8 cellular contexts compared by ENCODE assay signal in genomic region chr7:45768516-45769394, GRCh38.
DNase-seq lines count a peak whose midpoint lies in the region; ATAC-seq and TF ChIP-seq lines count a peak whose summit lies in the region.
"Not testable (repeated sequence)": the region's sequence is repeated elsewhere in the genome, so short reads cannot be mapped to it uniquely, and the experiment has no call there.

No MANE protein-coding gene starts in this region.

- H3K27me3 Mint-ChIP-seq in Calu3 (ENCODE audit: unreplicated experiment); endothelial cell (ENCODE audit: unreplicated experiment); mesothelial cell of epicardium (ENCODE audit: low read depth): not testable (repeated sequence)

- H3K27ac ChIP-seq in HUES48 (ENCODE audit: low read depth, low read length): peak overlapping the region; percentile 91

- not testable (repeated sequence) for H3K4me1 Mint-ChIP-seq in Calu3 (ENCODE audit: low read depth, unreplicated experiment); endothelial cell (ENCODE audit: unreplicated experiment)
- H3K4me1 Mint-ChIP-seq in mesothelial cell of epicardium: peaks cover 12% of the 10 kb centered on the region

- not testable (repeated sequence) for H3K9me3 Mint-ChIP-seq in Calu3 (ENCODE audit: low read depth, unreplicated experiment); endothelial cell (ENCODE audit: unreplicated experiment); mesothelial cell of epicardium

- H3K4me3 Mint-ChIP-seq in Calu3 (ENCODE audit: low read depth, unreplicated experiment) (peak overlapping the region; percentile 99), endothelial cell (ENCODE audit: unreplicated experiment) (peak overlapping the region; percentile 92), mesothelial cell of epicardium (peak overlapping the region; percentile 94)

- ATAC-seq in GM21423 (IDR thresholded peaks at IDR 0.05; ENCODE audit: unreplicated experiment): peak; percentile 100

- not testable (repeated sequence) for H3K9me3 ChIP-seq in HUES48 (ENCODE audit: control insufficient read depth, insufficient read depth, low read length); NT2/D1 (ENCODE audit: insufficient read depth, low read length)

- not testable (repeated sequence) for H3K4me1 ChIP-seq in HUES48 (ENCODE audit: control insufficient read depth, insufficient read depth, low read length); NT2/D1 (ENCODE audit: insufficient read depth, insufficient read length)

- DNase-seq in Calu3 (peak; percentile 100), NT2/D1 (ENCODE audit: low read depth, low spot score) (peak; percentile 99), endothelial cell (ENCODE audit: low spot score) (peak; percentile 99), mesothelial cell of epicardium (ENCODE audit: low spot score in 2 of 2, unreplicated experiment in 2 of 2) (peak; percentile 96 to 99)
- DNase-seq in activated CD8-positive, alpha-beta memory T cell treated with anti-CD3 and anti-CD28 coated beads, Interleukin-2, amount 50 U/mL, for 4 hours: peak; percentile 99
- peak; percentile 95 for DNase-seq in stimulated activated CD8-positive, alpha-beta memory T cell treated with anti-CD3 and anti-CD28 coated beads, Interleukin-15, amount 100 ng/mL, for 4 hours (ENCODE audit: low read depth in 2 of 2)

- not testable (repeated sequence) for H3K27me3 ChIP-seq in HUES48 (ENCODE audit: control insufficient read depth, insufficient read depth, low read length); NT2/D1 (ENCODE audit: insufficient read depth, insufficient read length)

- BruUV-seq in Calu3 (replicated peaks; lab: Mats Ljungman, UMichigan): TSS peak; percentile 50

- H3K36me3 ChIP-seq in HUES48 (ENCODE audit: control insufficient read depth, insufficient read depth, low read length); NT2/D1 (ENCODE audit: insufficient read depth, insufficient read length, low read length): not testable (repeated sequence)

- H3K36me3 Mint-ChIP-seq in Calu3 (ENCODE audit: insufficient read depth, unreplicated experiment): peaks cover 24% of the 10 kb centered on the region
- H3K36me3 Mint-ChIP-seq in endothelial cell (ENCODE audit: low read depth, unreplicated experiment); mesothelial cell of epicardium: not testable (repeated sequence)

- H3K9ac ChIP-seq in HUES48 (ENCODE audit: low read depth, low read length) (peak overlapping the region; percentile 89), NT2/D1 (ENCODE audit: insufficient read length, low read depth) (peak overlapping the region; percentile 92)

- H3K27ac Mint-ChIP-seq in Calu3 (ENCODE audit: unreplicated experiment) (peak overlapping the region; percentile 99), endothelial cell (ENCODE audit: unreplicated experiment) (peak overlapping the region; percentile 95), mesothelial cell of epicardium (peak overlapping the region; percentile 99)

- H3K4me3 ChIP-seq in HUES48 (ENCODE audit: low read depth, low read length) (peak overlapping the region; percentile 87), NT2/D1 (ENCODE audit: insufficient read length, low read depth) (peak overlapping the region; percentile 85)

- CTCF ChIA-PET in Calu3 (lab: Charles Lee): interaction anchor here (0.6 kb wide), 2 partner anchors 77 to 295 kb away, joined by 3 read pairs; no protein-coding TSS in a partner anchor

- TF ChIP-seq CTCF in Calu3 (IDR thresholded peaks at IDR 0.05; ENCODE audit: unreplicated experiment); endothelial cell (IDR thresholded peaks at IDR 0.05; ENCODE audit: unreplicated experiment); mesothelial cell of epicardium (IDR thresholded peaks at IDR 0.05; ENCODE audit: unreplicated experiment): not testable (repeated sequence)

- intact Hi-C loops in Calu3 (cut with micrococcal nuclease; ENCODE audit: unreplicated experiment): not testable (repeated sequence)

Comparison
In these comparisons a context has a peak if more than half of its experiments do, and no peak if none do; other contexts are left out.
1. Peak in every context shown above with its lines: DNase-seq, ATAC-seq, H3K4me3 ChIP-seq and H3K27ac ChIP-seq.